In the genomic region with DNA sequence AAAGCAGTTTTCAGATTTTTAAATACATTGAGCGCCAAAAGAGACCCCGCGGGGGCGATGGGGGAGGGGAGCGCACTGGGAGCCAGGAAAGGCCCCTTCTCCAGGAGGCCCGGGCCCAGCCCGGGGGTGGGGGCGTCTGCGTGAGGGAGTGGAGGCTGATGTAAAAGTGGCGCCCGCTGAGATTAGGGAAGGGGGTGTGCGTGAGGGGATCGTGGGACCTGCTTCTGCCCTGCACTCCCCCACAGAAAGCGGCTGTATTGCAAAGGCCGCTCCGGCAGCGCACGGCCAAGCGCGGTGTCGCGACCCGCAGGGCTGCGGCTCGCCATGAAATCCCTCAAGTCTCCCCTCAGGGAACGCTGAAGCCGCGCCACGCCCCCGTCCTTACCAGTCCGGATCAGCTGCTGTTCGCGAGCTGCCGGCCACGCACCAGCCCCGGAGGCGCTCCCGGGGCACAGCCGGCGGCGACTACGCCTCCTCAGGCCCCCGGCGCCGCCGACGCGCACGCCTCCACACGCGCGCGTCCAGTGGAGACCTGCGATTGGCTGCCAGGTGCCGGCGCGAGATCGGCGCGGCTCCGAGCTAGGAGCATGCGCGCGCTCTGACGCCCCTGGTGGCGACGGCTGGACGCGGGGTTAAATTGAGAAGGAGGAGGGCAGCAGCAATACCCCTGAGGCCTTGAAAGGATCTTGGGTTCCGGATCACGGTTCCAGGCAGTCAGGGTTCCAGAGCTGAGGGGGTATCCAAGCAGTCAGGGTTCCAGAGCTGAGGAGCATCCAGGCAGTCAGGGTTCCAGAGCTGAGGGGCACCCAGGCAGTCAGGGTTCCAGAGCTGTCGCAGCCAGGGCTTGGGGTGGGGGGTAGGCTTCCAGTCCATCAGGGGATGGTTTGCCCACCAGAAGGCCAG, we compare ENCODE assay signal across 9 cellular contexts. TPM values are rescaled to one million over a fixed set of nuclear protein-coding genes. Genes with fewer than 3 reads are reported as not detected.
DNase-seq lines count a peak whose midpoint lies in the region; ATAC-seq, FAIRE-seq and TF ChIP-seq lines count a peak whose summit lies in the region.
"Had no signal": no experiment of that assay in that cellular context is flagged by ENCODE, and none has a peak within 500 bp of the region (broad histone marks: within the 10 kb centered on the region; RNA-seq: fewer than 3 reads in every experiment).

A gene with protein sequence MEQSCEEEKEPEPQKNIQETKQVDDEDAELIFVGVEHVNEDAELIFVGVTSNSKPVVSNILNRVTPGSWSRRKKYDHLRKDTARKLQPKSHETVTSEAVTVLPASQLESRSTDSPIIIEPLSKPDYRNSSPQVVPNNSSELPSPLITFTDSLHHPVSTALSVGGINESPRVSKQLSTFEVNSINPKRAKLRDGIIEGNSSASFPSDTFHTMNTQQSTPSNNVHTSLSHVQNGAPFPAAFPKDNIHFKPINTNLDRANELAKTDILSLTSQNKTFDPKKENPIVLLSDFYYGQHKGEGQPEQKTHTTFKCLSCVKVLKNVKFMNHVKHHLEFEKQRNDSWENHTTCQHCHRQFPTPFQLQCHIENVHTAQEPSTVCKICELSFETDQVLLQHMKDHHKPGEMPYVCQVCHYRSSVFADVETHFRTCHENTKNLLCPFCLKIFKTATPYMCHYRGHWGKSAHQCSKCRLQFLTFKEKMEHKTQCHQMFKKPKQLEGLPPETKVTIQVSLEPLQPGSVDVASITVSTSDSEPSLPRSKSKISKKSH (minus strand): TSS at position 469 of the 903 bp plus-strand sequence. CDS start 19,344 bp downstream, outside the sequence.

- peak in 3 of 6 experiments; percentile 14 to 47 (median 15) for TF ChIP-seq CTCF in esophagus squamous epithelium (IDR thresholded peaks at IDR 0.05)

- H3K4me1 ChIP-seq in BLaER1 (peaks cover 16% of the 10 kb centered on the region), NT2/D1 (ENCODE audit: insufficient read depth, insufficient read length) (no peaks in the 10 kb centered on the region), esophagus squamous epithelium (peaks cover 0 to 9% (median 0%) of the 10 kb centered on the region in 3 donors)

- H3K4me1 Mint-ChIP-seq in naive thymus-derived CD8-positive, alpha-beta T cell = peaks cover 14 to 26% (median 20%) of the 10 kb centered on the region in 4 donors
- peaks cover 9 to 11% of the 10 kb centered on the region in 2 donors for H3K4me1 Mint-ChIP-seq in stimulated activated naive B cell treated with anti-CD40 and anti-IgM and Interleukin-4, amounts not matched to agents 10 μg/mL and 1 μg/mL and 100 μg/mL, for 72 hours

- no peaks in the 10 kb centered on the region for H4K20me1 ChIP-seq in BLaER1

- ATAC-seq in HG03521 (IDR thresholded peaks at IDR 0.05; ENCODE audit: unreplicated experiment) = peak; percentile 90
- peak; percentile 98 to 99 for ATAC-seq in naive thymus-derived CD8-positive, alpha-beta T cell
- peak; percentile 96 to 98 for ATAC-seq in stimulated activated naive B cell treated with anti-CD40 and anti-IgM and Interleukin-4, amounts not matched to agents 10 μg/mL and 1 μg/mL and 100 μg/mL, for 72 hours (replicated peaks)

- peaks cover 0 to 15% (median 4%) of the 10 kb centered on the region in 9 donors for H3K9me3 Mint-ChIP-seq in naive thymus-derived CD8-positive, alpha-beta T cell
- peaks cover 3 to 8% of the 10 kb centered on the region in 2 donors for H3K9me3 Mint-ChIP-seq in stimulated activated naive B cell treated with anti-CD40 and anti-IgM and Interleukin-4, amounts not matched to agents 10 μg/mL and 1 μg/mL and 100 μg/mL, for 72 hours

- H3K36me3 ChIP-seq in BLaER1 = peaks cover 31% of the 10 kb centered on the region
- peaks cover 7% of the 10 kb centered on the region for H3K36me3 ChIP-seq in NT2/D1 (ENCODE audit: insufficient read depth, insufficient read length, low read length)
- H3K36me3 ChIP-seq in esophagus squamous epithelium = no peaks in the 10 kb centered on the region

- DNase-seq in GM19239 (ENCODE audit: insufficient read length, low spot score) (peak; percentile 84), NT2/D1 (ENCODE audit: low read depth, low spot score) (peak; percentile 42), activated T-cell treated with anti-CD3 and anti-CD28 coated beads for 4 hours (peak; percentile 66), esophagus squamous epithelium (lab: John Stamatoyannopoulos, UW) (peak; percentile 5)
- DNase-seq in naive thymus-derived CD8-positive, alpha-beta T cell = peak; percentile 71 to 87 (median 78)
- peak; percentile 83 for DNase-seq in stimulated activated naive B cell treated with anti-CD40 and anti-IgM and Interleukin-4, amounts not matched to agents 10 μg/mL and 1 μg/mL and 100 μg/mL, for 72 hours

- H3K9me3 ChIP-seq in BLaER1 (peaks cover 15% of the 10 kb centered on the region), NT2/D1 (ENCODE audit: insufficient read depth, low read length) (peaks cover 24% of the 10 kb centered on the region), esophagus squamous epithelium (peaks cover 0 to 24% (median 7%) of the 10 kb centered on the region in 3 donors)

- peaks cover 0 to 9% (median 4%) of the 10 kb centered on the region in 5 donors for H3K27me3 Mint-ChIP-seq in naive thymus-derived CD8-positive, alpha-beta T cell
- no peaks in the 10 kb centered on the region for H3K27me3 Mint-ChIP-seq in stimulated activated naive B cell treated with anti-CD40 and anti-IgM and Interleukin-4, amounts not matched to agents 10 μg/mL and 1 μg/mL and 100 μg/mL, for 72 hours

- H3K27me3 ChIP-seq in BLaER1 (no peaks in the 10 kb centered on the region), NT2/D1 (ENCODE audit: insufficient read depth, insufficient read length) (peaks cover 86% of the 10 kb centered on the region), esophagus squamous epithelium (peaks cover 0 to 37% (median 1%) of the 10 kb centered on the region in 4 donors)

- H3K4me3 Mint-ChIP-seq in naive thymus-derived CD8-positive, alpha-beta T cell = peak within 1 kb of the TSS; percentile 81 to 92 (median 88)
- peak within 1 kb of the TSS; percentile 80 to 83 for H3K4me3 Mint-ChIP-seq in stimulated activated naive B cell treated with anti-CD40 and anti-IgM and Interleukin-4, amounts not matched to agents 10 μg/mL and 1 μg/mL and 100 μg/mL, for 72 hours

- peak in 1 of 4 donors; percentile 24 for TF ChIP-seq POLR2A in esophagus squamous epithelium (IDR thresholded peaks at IDR 0.05)

- H3K27ac ChIP-seq in BLaER1 (peak within 1 kb of the TSS; percentile 65), esophagus squamous epithelium (no peak within 1 kb of the TSS)

- H3K27ac Mint-ChIP-seq in naive thymus-derived CD8-positive, alpha-beta T cell = peak within 1 kb of the TSS; percentile 40 to 86 (median 74)
- H3K27ac Mint-ChIP-seq in stimulated activated naive B cell treated with anti-CD40 and anti-IgM and Interleukin-4, amounts not matched to agents 10 μg/mL and 1 μg/mL and 100 μg/mL, for 72 hours = peak within 1 kb of the TSS; percentile 63

- peaks cover 12 to 26% (median 24%) of the 10 kb centered on the region in 3 donors for H3K36me3 Mint-ChIP-seq in naive thymus-derived CD8-positive, alpha-beta T cell
- peaks cover 11 to 18% of the 10 kb centered on the region in 2 donors for H3K36me3 Mint-ChIP-seq in stimulated activated naive B cell treated with anti-CD40 and anti-IgM and Interleukin-4, amounts not matched to agents 10 μg/mL and 1 μg/mL and 100 μg/mL, for 72 hours

- peak within 1 kb of the TSS; percentile 97 for H3K4me2 ChIP-seq in BLaER1

- peak within 1 kb of the TSS; percentile 81 for H3K4me3 ChIP-seq in BLaER1
- H3K4me3 ChIP-seq in NT2/D1 (ENCODE audit: insufficient read length, low read depth) = peak within 1 kb of the TSS; percentile 60
- peak within 1 kb of the TSS; percentile 14 to 67 (median 40) for H3K4me3 ChIP-seq in esophagus squamous epithelium

- intact Hi-C loops in esophagus squamous epithelium (cut with DNase I) = no loop called here

- H3K9ac ChIP-seq in BLaER1 = peak within 1 kb of the TSS; percentile 80
- peak within 1 kb of the TSS; percentile 72 for H3K9ac ChIP-seq in NT2/D1 (ENCODE audit: insufficient read length, low read depth)

- POLR2A ChIA-PET in naive thymus-derived CD8-positive, alpha-beta T cell (lab: Charles Lee) = interaction anchor here (0.6 kb wide), 1 partner anchor 13 kb away, joined by 4 read pairs; no protein-coding TSS in a partner anchor

- FAIRE-seq in GM19239 (lab: Jason Lieb, UNC) = peak; percentile 92
- FAIRE-seq: TTC549 had no signal

- WGBS in esophagus squamous epithelium, 2 donors = 12 to 21% methylated on average over 8 to 15 of the region's 72 CpGs

RNA-seq across cellular contexts. Expression of the gene that starts here (rescaled TPM):
- total RNA-seq in esophagus squamous epithelium = under 1 TPM in 3 of 4 donors, not detected in 1; 0.08 to 0.19 (median 0.18) TPM
- 1 to 10 TPM; 2.4 to 2.6 TPM for total RNA-seq in naive thymus-derived CD8-positive, alpha-beta T cell
- polyA plus RNA-seq in naive thymus-derived CD8-positive, alpha-beta T cell = 1 to 10 TPM; 2.1 to 3.0 (median 2.1) TPM

Comparison
In these comparisons a context has a peak if more than half of its experiments do, and no peak if none do; other contexts are left out.
1. Peak in DNase-seq and H3K4me3 ChIP-seq in esophagus squamous epithelium; RNA of the gene not detected or under 1 TPM.
2. DNase-seq: peak in every context shown above with its lines; median percentile 84 in GM19239; 83 in stimulated activated naive B cell treated with anti-CD40 and anti-IgM and Interleukin-4, amounts not matched to agents 10 μg/mL and 1 μg/mL and 100 μg/mL, for 72 hours; 78 in naive thymus-derived CD8-positive, alpha-beta T cell; 66 in activated T-cell treated with anti-CD3 and anti-CD28 coated beads for 4 hours; 42 in NT2/D1; 5 in esophagus squamous epithelium.